24 cellular contexts compared by ENCODE assay signal in the genomic region with DNA sequence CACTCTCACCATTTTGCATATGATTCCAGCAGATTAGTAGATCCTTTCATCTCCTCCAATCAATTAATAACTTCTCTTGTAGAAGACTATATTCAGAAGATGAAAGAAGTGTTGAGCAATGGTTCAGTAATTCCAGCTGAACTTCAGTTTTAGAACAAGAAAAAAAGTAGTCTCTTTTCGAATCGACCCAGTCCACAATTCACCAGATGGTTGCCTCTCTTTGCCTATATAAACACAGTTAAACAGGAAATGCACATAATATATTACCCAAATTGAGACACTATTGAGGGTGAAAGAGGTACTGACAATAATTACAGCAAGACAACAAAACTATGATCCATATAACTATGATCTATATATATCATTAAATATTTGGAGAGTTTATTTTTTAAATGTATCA. TPM values are rescaled to one million over a fixed set of nuclear protein-coding genes. Genes with fewer than 3 reads are reported as not detected.
A peak's percentile ranks its signal among the peaks of the same experiment; 100 is the strongest.
DNase-seq lines count a peak whose midpoint lies in the region; ATAC-seq, FAIRE-seq and TF ChIP-seq lines count a peak whose summit lies in the region.
"Had no signal": no experiment of that assay in that cellular context is flagged by ENCODE, and none has a peak within 500 bp of the region (broad histone marks: within the 10 kb centered on the region; RNA-seq: fewer than 3 reads in every experiment).

No MANE protein-coding gene starts in this region.

- no peak for TF ChIP-seq CTCF in WTC11 (IDR thresholded peaks at IDR 0.05)
- TF ChIP-seq CTCF in brain microvascular endothelial cell (IDR thresholded peaks at IDR 0.05; ENCODE audit: low read depth, low read length, missing control alignments), result no peak

- no peaks in the 10 kb centered on the region for H3K36me3 ChIP-seq in brain microvascular endothelial cell (replicated peaks)
- H3K36me3 ChIP-seq: heart right ventricle had no signal

- H3K4me3 ChIP-seq in brain microvascular endothelial cell (ENCODE audit: low read depth, low read length), result no peak overlapping the region
- H3K4me3 ChIP-seq: coronary artery, heart right ventricle, testis had no signal

- intact Hi-C loops in activated CD4-positive, alpha-beta T cell treated with anti-CD3 and anti-CD28 coated beads, Interleukin-2, amount 10 ng/mL, durations not matched to agents 24 days and 14 days (cut with micrococcal nuclease), result no loop called here

- in situ Hi-C loops in brain microvascular endothelial cell (cut with HindIII; ENCODE audit: low pct_ligation_motif_present, low sequenced_read_pairs), result no loop called here

- no peaks in the 10 kb centered on the region for H3K36me3 Mint-ChIP-seq in WTC11
- no peaks in the 10 kb centered on the region for H3K36me3 Mint-ChIP-seq in activated CD4-positive, alpha-beta T cell treated with anti-CD3 and anti-CD28 coated beads, Interleukin-2, amount 10 ng/mL, durations not matched to agents 24 days and 14 days (ENCODE audit: low read depth)

- DNase-seq in WTC11 (ENCODE audit: low spot score) (no peak), frontal cortex (ENCODE audit: low spot score in 2 of 2) (no peak), brain microvascular endothelial cell (no peak)
- DNase-seq in activated CD4-positive, alpha-beta T cell treated with anti-CD3 and anti-CD28 coated beads, Interleukin-2, amount 10 ng/mL, durations not matched to agents 24 days and 14 days, result no peak
- DNase-seq: activated CD4-positive, alpha-beta T cell treated with anti-CD3 and anti-CD28 coated beads for 48 hours; activated naive CD8-positive, alpha-beta T cell treated with anti-CD3 and anti-CD28 coated beads, Interleukin-2, amount 50 U/mL, for 24 hours; CD4-positive, alpha-beta T cell; DND-41; heart right ventricle; Karpas-422; NCI-H1105; NCI-H524; nucleus accumbens; retina; stimulated activated CD4-positive, alpha-beta T cell treated with anti-CD3 and anti-CD28 coated beads, Interleukin-12 subunit alpha, Interleukin-12 subunit beta, amount 100 ng/mL, for 4 hours; testis had no signal

- FAIRE-seq in frontal cortex (lab: Jason Lieb, UNC), result no peak
- FAIRE-seq: keratinocyte had no signal

- H3K4me1 Mint-ChIP-seq in WTC11, result peaks cover 43% of the 10 kb centered on the region
- H3K4me1 Mint-ChIP-seq in activated CD4-positive, alpha-beta T cell treated with anti-CD3 and anti-CD28 coated beads, Interleukin-2, amount 10 ng/mL, durations not matched to agents 24 days and 14 days, result peaks cover 12% of the 10 kb centered on the region

- CTCF ChIA-PET in WTC11 (lab: Charles Lee), result no interaction called here

- H3K27me3 Mint-ChIP-seq in WTC11 (ENCODE audit: low read depth), result no peaks in the 10 kb centered on the region
- peaks cover 33% of the 10 kb centered on the region for H3K27me3 Mint-ChIP-seq in activated CD4-positive, alpha-beta T cell treated with anti-CD3 and anti-CD28 coated beads, Interleukin-2, amount 10 ng/mL, durations not matched to agents 24 days and 14 days

- ATAC-seq in GM18511 (IDR thresholded peaks at IDR 0.05; ENCODE audit: unreplicated experiment) (peak; percentile 56), GM21360 (IDR thresholded peaks at IDR 0.05; ENCODE audit: unreplicated experiment) (peak; percentile 59), HG03108 (IDR thresholded peaks at IDR 0.05; ENCODE audit: unreplicated experiment) (peak; percentile 70), WTC11 (no peak), HG03039 (IDR thresholded peaks at IDR 0.05; ENCODE audit: unreplicated experiment) (no peak)
- ATAC-seq: heart right ventricle, Right ventricle myocardium inferior had no signal

- H3K4me3 Mint-ChIP-seq in WTC11, result peak overlapping the region; percentile 15
- no peak overlapping the region for H3K4me3 Mint-ChIP-seq in activated CD4-positive, alpha-beta T cell treated with anti-CD3 and anti-CD28 coated beads, Interleukin-2, amount 10 ng/mL, durations not matched to agents 24 days and 14 days
- H3K4me3 Mint-ChIP-seq: activated naive CD8-positive, alpha-beta T cell treated with anti-CD3 and anti-CD28 coated beads, Interleukin-2, amount 50 U/mL, for 24 hours; CD4-positive, alpha-beta T cell had no signal

- H3K9me3 Mint-ChIP-seq in WTC11, result no peaks in the 10 kb centered on the region
- no peaks in the 10 kb centered on the region for H3K9me3 Mint-ChIP-seq in activated CD4-positive, alpha-beta T cell treated with anti-CD3 and anti-CD28 coated beads, Interleukin-2, amount 10 ng/mL, durations not matched to agents 24 days and 14 days
- H3K9me3 Mint-ChIP-seq: activated naive CD8-positive, alpha-beta T cell treated with anti-CD3 and anti-CD28 coated beads, Interleukin-2, amount 50 U/mL, for 24 hours; activated T-helper 2 cell treated with anti-CD3 and anti-CD28 coated beads, Interferon-gamma antibody, Interleukin-2, Interleukin-4, amounts not matched to agents 10 μg/mL and 5 μg/mL and 100 μg/mL, durations not matched to agents 14 hours and 24 hours and 36 hours; CD4-positive, alpha-beta T cell had no signal

- POLR2A ChIA-PET in WTC11 (lab: Charles Lee), result interaction anchor here (0.6 kb wide), 1 partner anchor 25 kb away, joined by 3 read pairs; no protein-coding TSS in a partner anchor

- H3K27ac ChIP-seq in brain microvascular endothelial cell, result no peak overlapping the region
- H3K27ac ChIP-seq: testis had no signal

- peak overlapping the region; percentile 27 for H3K27ac Mint-ChIP-seq in WTC11
- no peak overlapping the region for H3K27ac Mint-ChIP-seq in activated CD4-positive, alpha-beta T cell treated with anti-CD3 and anti-CD28 coated beads, Interleukin-2, amount 10 ng/mL, durations not matched to agents 24 days and 14 days
- H3K27ac Mint-ChIP-seq: activated naive CD8-positive, alpha-beta T cell treated with anti-CD3 and anti-CD28 coated beads, Interleukin-2, amount 50 U/mL, for 24 hours; activated T-helper 2 cell treated with anti-CD3 and anti-CD28 coated beads, Interferon-gamma antibody, Interleukin-2, Interleukin-4, amounts not matched to agents 10 μg/mL and 5 μg/mL and 100 μg/mL, durations not matched to agents 14 hours and 24 hours and 36 hours; CD4-positive, alpha-beta T cell had no signal

- no peaks in the 10 kb centered on the region for H3K27me3 ChIP-seq in brain microvascular endothelial cell (replicated peaks)
- H3K27me3 ChIP-seq: heart right ventricle, testis had no signal

TF ChIP-seq in WTC11, 78 proteins besides CTCF, POLR2A, EP300 and RAD21 (continues in another document):
- TF ChIP-seq ERG (CRISPR knock-in tag; IDR thresholded peaks at IDR 0.05) (no peak), JAZF1 (CRISPR knock-in tag; IDR thresholded peaks at IDR 0.05) (no peak), AR (CRISPR knock-in tag; IDR thresholded peaks at IDR 0.05) (no peak), ZNF416 (CRISPR knock-in tag; IDR thresholded peaks at IDR 0.05) (no peak), NFATC4 (CRISPR knock-in tag; IDR thresholded peaks at IDR 0.05) (no peak), CREB1 (CRISPR knock-in tag; IDR thresholded peaks at IDR 0.05) (no peak), ETV6 (CRISPR knock-in tag; IDR thresholded peaks at IDR 0.05) (no peak), CBFB (CRISPR knock-in tag; IDR thresholded peaks at IDR 0.05; ENCODE audit: low read depth) (no peak), IRF2 (CRISPR knock-in tag; IDR thresholded peaks at IDR 0.05; ENCODE audit: borderline replicate concordance, low read depth) (no peak), OVOL2 (CRISPR knock-in tag; IDR thresholded peaks at IDR 0.05; ENCODE audit: borderline replicate concordance) (no peak)

RNA-seq across cellular contexts. Expression of gene FAM241A, which starts 16.8 kb away (rescaled TPM):
- total RNA-seq in WTC11 (2021) (0.22 to 0.23 TPM (median 0.23 TPM) in 3 replicates), frontal cortex (6.5 TPM)
- total RNA-seq in activated CD4-positive, alpha-beta T cell treated with anti-CD3 and anti-CD28 coated beads, Interleukin-2, amount 10 ng/mL, durations not matched to agents 24 days and 14 days, result 6.2 and 6.7 TPM in 2 replicates

Comparison
In these comparisons a context has a peak if more than half of its experiments do, and no peak if none do; other contexts are left out.
1. ATAC-seq: peak in GM18511 (single experiment), GM21360 (single experiment) and HG03108 (single experiment); none in WTC11 (single experiment) and HG03039 (single experiment).